Comparison of ENCODE assay signal across 8 cellular contexts in genomic region chrX:136168929-136169735, GRCh38. TPM values are rescaled to one million over a fixed set of nuclear protein-coding genes. Genes with fewer than 3 reads are reported as not detected.
DNase-seq lines count a peak whose midpoint lies in the region; ATAC-seq and TF ChIP-seq lines count a peak whose summit lies in the region.

No MANE protein-coding gene starts in this region.

- H3K27ac ChIP-seq in RWPE1 = peak overlapping the region; percentile 61
- H3K27ac ChIP-seq in parathyroid adenoma = peak overlapping the region; percentile 49

- H3K9me3 ChIP-seq in parathyroid adenoma (ENCODE audit: control insufficient read depth, low read length) = no peaks in the 10 kb centered on the region

- TF ChIP-seq CTCF in RWPE1 (conservative IDR thresholded peaks at IDR 0.05; ENCODE audit: low read depth) (no peak), foreskin fibroblast (IDR thresholded peaks at IDR 0.05; ENCODE audit: low read depth, low read length) (no peak), parathyroid adenoma (IDR thresholded peaks at IDR 0.05) (no peak)

- H3K4me1 ChIP-seq in parathyroid adenoma = peaks cover 15% of the 10 kb centered on the region

- H3K27me3 ChIP-seq in parathyroid adenoma (ENCODE audit: control insufficient read depth, insufficient read depth, low read length) = no peaks in the 10 kb centered on the region

- H3K9ac ChIP-seq in parathyroid adenoma = no peak overlapping the region

- H3K4me3 ChIP-seq in foreskin fibroblast (ENCODE audit: low read depth in 1 of 2, low read length in 2 of 2) (no peak overlapping the region), parathyroid adenoma (ENCODE audit: low read depth, low read length) (peak overlapping the region; percentile 8)

- peak overlapping the region; percentile 33 for H3K4me2 ChIP-seq in parathyroid adenoma (ENCODE audit: low read length)

- H3K36me3 ChIP-seq in parathyroid adenoma (ENCODE audit: control insufficient read depth, insufficient read depth, low read length) = no peaks in the 10 kb centered on the region

- ATAC-seq in GM18867 (IDR thresholded peaks at IDR 0.05; ENCODE audit: unreplicated experiment) = no peak

- POLR2A ChIA-PET in RWPE1 (lab: Yijun Ruan, JAX; ENCODE audit: low non-redundant PET) = no interaction called here

- peak; percentile 73 for DNase-seq in G401 (ENCODE audit: low spot score)
- peak; percentile 30 for DNase-seq in RWPE1 (ENCODE audit: low spot score)
- peak; percentile 86 to 92 for DNase-seq in foreskin fibroblast
- no peak for DNase-seq in putamen (ENCODE audit: low spot score)
- DNase-seq in medulla oblongata (ENCODE audit: extremely low spot score) = no peak
- DNase-seq in activated CD4-positive, alpha-beta T cell treated with anti-CD3 and anti-CD28 coated beads, Interleukin-2, amount 50 U/mL, for 48 hours = no peak

- in situ Hi-C loops in G401 (cut with HindIII; ENCODE audit: low sequenced_read_pairs) = no loop called here

- H2AFZ ChIP-seq in parathyroid adenoma = no peak overlapping the region

- H3K79me2 ChIP-seq in parathyroid adenoma = peaks cover 30% of the 10 kb centered on the region

- CTCF ChIA-PET in RWPE1 (lab: Yijun Ruan, JAX) = no interaction called here

RNA-seq across cellular contexts. Expression of gene FHL1, which starts 21.8 kb away (rescaled TPM):
- 4.5 and 5.1 TPM in 2 replicates for total RNA-seq in G401 (2014; rRNA removed; shearing (Covaris generic))

Comparison
In these comparisons a context has a peak if more than half of its experiments do, and no peak if none do; other contexts are left out.
1. DNase-seq: peak in G401 (single experiment), RWPE1 (single experiment) and foreskin fibroblast (2 of 2); none in putamen (single experiment), medulla oblongata (single experiment) and activated CD4-positive, alpha-beta T cell treated with anti-CD3 and anti-CD28 coated beads, Interleukin-2, amount 50 U/mL, for 48 hours (0 of 2).